In genomic region chr19:38711726-38712153, GRCh38 we compare ENCODE assay signal across 9 cellular contexts. TPM values are rescaled to one million over a fixed set of nuclear protein-coding genes. Genes with fewer than 3 reads are reported as not detected.
DNase-seq lines count a peak whose midpoint lies in the region; ATAC-seq and TF ChIP-seq lines count a peak whose summit lies in the region.
"Had no signal": no experiment of that assay in that cellular context is flagged by ENCODE, and none has a peak within 500 bp of the region (broad histone marks: within the 10 kb centered on the region; RNA-seq: fewer than 3 reads in every experiment).

No MANE protein-coding gene starts in this region.

- peak; percentile 97 for DNase-seq in M059J (ENCODE audit: low read depth)
- DNase-seq in chondrocyte (ENCODE audit: low spot score) = no peak
- DNase-seq in right lobe of liver = no peak
- no peak for DNase-seq in tibial nerve (ENCODE audit: low spot score in 2 of 2)
- DNase-seq in cerebellum (ENCODE audit: low spot score) = no peak
- DNase-seq in hippocampal formation (lab: John Stamatoyannopoulos, UW) = no peak
- DNase-seq: activated CD4-positive, alpha-beta T cell treated with anti-CD3 and anti-CD28 coated beads, Interleukin-2, amount 10 ng/mL, durations not matched to agents 7 days and 5 days had no signal

- H3K4me1 ChIP-seq in right lobe of liver (peaks cover 0 to 63% (median 32%) of the 10 kb centered on the region in 4 donors), tibial nerve (peaks cover 7 to 79% (median 57%) of the 10 kb centered on the region in 4 donors)

- TF ChIP-seq POLR2A in right lobe of liver (IDR thresholded peaks at IDR 0.05) (no peak), tibial nerve (IDR thresholded peaks at IDR 0.05) (no peak)

- 20% methylated on average over 3 of the region's 12 CpGs for WGBS in right lobe of liver (ENCODE audit: insufficient coverage, low coverage, low lambda C conversion rate, missing lambda C conversion rate)
- WGBS in tibial nerve, 2 donors = 21 to 24% methylated on average over 12 of the region's 12 CpGs

- peaks cover 51% of the 10 kb centered on the region for H3K36me3 Mint-ChIP-seq in chondrocyte (ENCODE audit: low read depth)

- H3K27me3 ChIP-seq in right lobe of liver (no peaks in the 10 kb centered on the region), tibial nerve (no peaks in the 10 kb centered on the region)

- no peaks in the 10 kb centered on the region for H3K27me3 Mint-ChIP-seq in chondrocyte (ENCODE audit: low read depth)
- H3K27me3 Mint-ChIP-seq: activated CD4-positive, alpha-beta T cell treated with anti-CD3 and anti-CD28 coated beads, Interleukin-2, amount 10 ng/mL, durations not matched to agents 7 days and 5 days; progenitor cell of endocrine pancreas had no signal

- H3K36me3 ChIP-seq in right lobe of liver (peaks cover 0 to 71% (median 32%) of the 10 kb centered on the region in 4 donors), tibial nerve (peaks cover 5 to 85% (median 22%) of the 10 kb centered on the region in 3 donors)

- peak overlapping the region; percentile 86 for H3K27ac Mint-ChIP-seq in chondrocyte (ENCODE audit: unreplicated experiment)
- H3K27ac Mint-ChIP-seq: activated CD4-positive, alpha-beta T cell treated with anti-CD3 and anti-CD28 coated beads, Interleukin-2, amount 10 ng/mL, durations not matched to agents 7 days and 5 days; progenitor cell of endocrine pancreas had no signal

- H3K9me3 ChIP-seq in right lobe of liver = no peaks in the 10 kb centered on the region
- H3K9me3 ChIP-seq in tibial nerve = no peaks in the 10 kb centered on the region

- no peaks in the 10 kb centered on the region for H3K9me3 Mint-ChIP-seq in chondrocyte (ENCODE audit: low read depth)
- H3K9me3 Mint-ChIP-seq: activated CD4-positive, alpha-beta T cell treated with anti-CD3 and anti-CD28 coated beads, Interleukin-2, amount 10 ng/mL, durations not matched to agents 7 days and 5 days had no signal

- peaks cover 63% of the 10 kb centered on the region for H3K4me1 Mint-ChIP-seq in chondrocyte (ENCODE audit: low read depth)
- H3K4me1 Mint-ChIP-seq: activated CD4-positive, alpha-beta T cell treated with anti-CD3 and anti-CD28 coated beads, Interleukin-2, amount 10 ng/mL, durations not matched to agents 7 days and 5 days had no signal

- intact Hi-C loops in right lobe of liver (cut with DNase I) = no loop called here

- TF ChIP-seq EP300 in tibial nerve (IDR thresholded peaks at IDR 0.05) = no peak

- no peak overlapping the region for H3K4me3 ChIP-seq in right lobe of liver
- no peak overlapping the region for H3K4me3 ChIP-seq in tibial nerve

- H3K27ac ChIP-seq in right lobe of liver = peak overlapping the region; percentile 43 to 76 (median 71)
- H3K27ac ChIP-seq in tibial nerve = peak overlapping the region; percentile 61 to 81 (median 72)

- ATAC-seq in right lobe of liver (peak; percentile 9 to 17 (median 13)), HG03521 (IDR thresholded peaks at IDR 0.05; ENCODE audit: unreplicated experiment) (no peak)

- TF ChIP-seq CTCF in chondrocyte (IDR thresholded peaks at IDR 0.05) (peak; percentile 30), right lobe of liver (IDR thresholded peaks at IDR 0.05) (no peak), tibial nerve (IDR thresholded peaks at IDR 0.05) (peak in 1 of 5 experiments; percentile 29)

- H3K4me3 Mint-ChIP-seq in chondrocyte (ENCODE audit: unreplicated experiment) = no peak overlapping the region
- H3K4me3 Mint-ChIP-seq: activated CD4-positive, alpha-beta T cell treated with anti-CD3 and anti-CD28 coated beads, Interleukin-2, amount 10 ng/mL, durations not matched to agents 7 days and 5 days had no signal

RNA-seq across cellular contexts. Expression of gene CAPN12, which starts 32.5 kb away (rescaled TPM):
- 1.0 TPM in 2 replicates for total RNA-seq in M059J (2014; rRNA removed; shearing (Covaris generic))
- total RNA-seq in chondrocyte (0.40 to 0.44 TPM (median 0.44 TPM) in 3 replicates), right lobe of liver (10 to 100 TPM in 3 of 6 experiments, 1 to 10 TPM in 3; 2.2 to 45.3 (median 16.3) TPM), tibial nerve (1 to 10 TPM; 3.5 to 5.7 (median 4.8) TPM), cerebellum (0.54 TPM)
